ENCODE assay signal across 28 cellular contexts in the genomic region with DNA sequence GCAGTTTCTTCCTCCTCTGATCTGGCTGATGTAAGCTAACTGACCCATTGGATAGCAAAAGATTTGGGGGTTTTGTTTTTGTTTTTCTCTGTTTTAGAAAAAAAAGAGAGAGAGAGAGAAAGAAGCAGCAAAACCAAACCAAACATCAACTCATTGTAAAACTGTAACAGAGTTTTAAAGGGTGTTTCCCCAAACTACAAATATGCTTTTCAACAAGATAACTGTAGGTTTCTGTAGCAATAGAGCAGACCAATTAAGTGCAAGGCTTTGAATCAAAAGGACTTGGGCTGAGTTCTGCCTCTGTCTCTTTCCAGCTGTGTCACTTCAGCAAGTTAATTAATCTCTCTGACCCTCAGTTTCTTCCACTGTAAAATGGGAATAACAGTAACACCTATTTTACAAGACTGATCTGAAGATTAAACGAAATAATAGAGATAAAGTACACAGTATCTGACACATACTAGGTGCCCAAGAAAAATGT.
"Had no signal": no experiment of that assay in that cellular context is flagged by ENCODE, and none has a peak within 500 bp of the region (broad histone marks: within the 10 kb centered on the region; RNA-seq: fewer than 3 reads in every experiment).

No MANE protein-coding gene starts in this region.

- H3K36me3 Mint-ChIP-seq: stimulated activated memory B cell treated with anti-CD40 and anti-IgM and Interleukin-4, amounts not matched to agents 10 μg/mL and 1 μg/mL and 100 μg/mL, for 72 hours had no signal

- DNase-seq: effector CD8-positive, alpha-beta T cell; endodermal cell; foreskin fibroblast; gastrocnemius medialis; head of caudate nucleus; left ventricle myocardium superior; lower lobe of right lung; naive thymus-derived CD8-positive, alpha-beta T cell; nephron progenitor cell; occipital lobe; ovary; posterior cingulate gyrus; psoas muscle; right cardiac atrium; spleen; stimulated activated CD4-positive, alpha-beta T cell treated with anti-CD3 and anti-CD28 coated beads, Interleukin-4, amount 100 ng/mL, for 4 hours; stimulated activated naive CD8-positive, alpha-beta T cell treated with anti-CD3 and anti-CD28 coated beads, Interleukin-15, Interleukin-2, amounts not matched to agents 100 U/mL and 50 U/mL, for 24 hours; substantia nigra; testis; tibial artery; upper lobe of left lung had no signal

- H3K4me3 ChIP-seq: gastrocnemius medialis, lower lobe of right lung, ovary, psoas muscle, skin epidermis, testis, tibial artery, upper lobe of left lung had no signal

- H3K4me3 Mint-ChIP-seq: dendritic cell treated with granulocyte-macrophage colony-stimulating factor and Interleukin-4, amounts not matched to agents 40 ng/mL and 50 ng/mL, for 4 days; endodermal cell; stimulated activated memory B cell treated with anti-CD40 and anti-IgM and Interleukin-4, amounts not matched to agents 10 μg/mL and 1 μg/mL and 100 μg/mL, for 72 hours had no signal

- H3K9me3 ChIP-seq: gastrocnemius medialis, lower lobe of right lung, psoas muscle, testis, tibial artery had no signal

- H3K36me3 ChIP-seq: gastrocnemius medialis, lower lobe of right lung, ovary, spleen, tibial artery, upper lobe of left lung had no signal

- H3K27ac ChIP-seq: epithelial cell of prostate, gastrocnemius medialis, lower lobe of right lung, ovary, psoas muscle, skin epidermis, spleen, testis, tibial artery, upper lobe of left lung had no signal

- H3K27ac Mint-ChIP-seq: dendritic cell treated with granulocyte-macrophage colony-stimulating factor and Interleukin-4, amounts not matched to agents 40 ng/mL and 50 ng/mL, for 4 days; endodermal cell; stimulated activated memory B cell treated with anti-CD40 and anti-IgM and Interleukin-4, amounts not matched to agents 10 μg/mL and 1 μg/mL and 100 μg/mL, for 72 hours had no signal

- ATAC-seq: esophagus mucosa, gastrocnemius medialis, left ventricle myocardium superior, lower lobe of right lung, psoas muscle, right cardiac atrium had no signal

- H3K27me3 ChIP-seq: ovary, testis had no signal

- H3K4me1 ChIP-seq: gastrocnemius medialis had no signal

- H3K9me3 Mint-ChIP-seq: stimulated activated memory B cell treated with anti-CD40 and anti-IgM and Interleukin-4, amounts not matched to agents 10 μg/mL and 1 μg/mL and 100 μg/mL, for 72 hours had no signal

- FAIRE-seq: keratinocyte, urothelium cell line had no signal
